In the genomic region with DNA sequence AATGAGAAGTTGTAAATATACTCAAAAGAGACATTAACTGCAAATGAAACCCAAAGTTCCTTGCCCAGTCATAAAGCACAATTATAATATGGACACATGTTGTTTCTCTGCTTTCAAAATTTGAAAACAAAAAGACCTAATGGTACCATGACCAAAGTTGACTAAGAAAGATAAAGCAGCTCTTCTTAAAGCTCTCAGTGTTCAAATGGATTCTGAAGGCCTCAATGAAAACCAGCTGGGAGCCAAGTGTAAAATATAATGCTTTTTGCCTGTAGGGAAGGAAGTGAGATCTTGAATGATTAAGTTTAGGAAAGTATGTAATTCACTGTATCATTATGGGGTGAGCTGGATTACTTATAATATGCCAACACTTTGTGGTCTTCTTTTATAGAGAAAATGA, we compare ENCODE assay signal across 10 cellular contexts.
"Had no signal": no experiment of that assay in that cellular context is flagged by ENCODE, and none has a peak within 500 bp of the region (broad histone marks: within the 10 kb centered on the region; RNA-seq: fewer than 3 reads in every experiment).

No MANE protein-coding gene starts in this region.

- H3K9me3 ChIP-seq: HAP-1 had no signal

- H3K4me3 ChIP-seq: GM23248, HAP-1 had no signal

- H3K36me3 ChIP-seq: HAP-1 had no signal

- H3K27me3 Mint-ChIP-seq: IgD-negative memory B cell had no signal

- ATAC-seq: HCT116, HepG2 had no signal

- H3K36me3 Mint-ChIP-seq: IgD-negative memory B cell had no signal

- H3K9ac ChIP-seq: GM23248 had no signal

- FAIRE-seq: HepG2 had no signal

- H3K27ac ChIP-seq: GM23248, HL-60 had no signal

- H3K4me3 Mint-ChIP-seq: HFFc6, IgD-negative memory B cell had no signal

- H3K4me1 ChIP-seq: HAP-1 had no signal

- DNase-seq: GM23248, GOT3, H7, HFFc6, KBM-7 had no signal

- H2AFZ ChIP-seq: GM23248 had no signal

- H3K4me1 Mint-ChIP-seq: IgD-negative memory B cell had no signal

- H3K9me3 Mint-ChIP-seq: HFFc6 had no signal

- H3K27ac Mint-ChIP-seq: HFFc6, IgD-negative memory B cell had no signal
